8 cellular contexts compared by ENCODE assay signal in the genomic region with DNA sequence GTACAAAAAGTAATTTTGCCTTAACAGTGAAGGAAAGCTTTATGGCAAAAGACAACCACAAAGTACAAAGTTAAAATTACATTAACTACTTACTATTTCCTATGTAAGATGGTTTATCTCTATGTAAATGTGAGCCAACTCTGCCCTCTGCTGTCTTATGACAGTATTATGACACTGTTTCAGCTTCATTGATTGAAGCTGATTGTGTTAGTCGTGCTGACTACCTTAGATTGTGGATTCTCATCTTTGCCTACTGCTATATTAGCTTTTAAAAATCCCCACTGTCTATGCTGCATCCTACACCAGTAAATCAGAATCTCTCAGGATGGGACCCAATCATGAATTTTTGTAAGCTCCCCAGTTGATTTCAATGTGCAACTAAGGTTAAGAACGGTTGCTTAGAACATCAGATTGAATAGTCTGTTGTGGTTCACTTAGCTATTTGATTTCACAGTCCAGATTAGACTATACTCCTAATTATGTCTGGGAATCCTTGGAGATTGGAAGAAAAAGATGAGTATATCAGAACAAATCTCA. TPM values are rescaled to one million over a fixed set of nuclear protein-coding genes. Genes with fewer than 3 reads are reported as not detected.
DNase-seq lines count a peak whose midpoint lies in the region; ATAC-seq and TF ChIP-seq lines count a peak whose summit lies in the region.

No MANE protein-coding gene starts in this region.

- H3K4me2 ChIP-seq in PC-9, result no peak overlapping the region

- H4K20me1 ChIP-seq in PC-9 (ENCODE audit: insufficient read depth), result no peaks in the 10 kb centered on the region

- H3K27me3 ChIP-seq in PC-9 (ENCODE audit: insufficient read depth, low read depth) (no peaks in the 10 kb centered on the region), lung (ENCODE audit: control insufficient read depth, insufficient read depth) (no peaks in the 10 kb centered on the region), ovary (no peaks in the 10 kb centered on the region)

- ATAC-seq in lung (ENCODE audit: insufficient read depth, low FRiP score) (peak; percentile 58), HG03039 (IDR thresholded peaks at IDR 0.05; ENCODE audit: unreplicated experiment) (no peak)

- no peak overlapping the region for H2AFZ ChIP-seq in PC-9

- intact Hi-C loops in PC-9 (cut with micrococcal nuclease; ENCODE audit: unreplicated experiment) (loop anchor here (5.0 to 10.0 kb wide), 7 partner anchors 70 to 545 kb away; a partner anchor contains a TSS), ovary (cut with DNase I) (no loop called here)

- WGBS in lung, 2 donors, result 49 to 50% methylated on average over 2 of the region's 2 CpGs
- 38 to 47% (median 44%) methylated on average over 2 of the region's 2 CpGs for WGBS in ovary, 3 donors

- TF ChIP-seq EP300 in ovary (IDR thresholded peaks at IDR 0.05), result no peak

- H3K9me3 ChIP-seq in PC-9 (ENCODE audit: insufficient read depth, low read depth), result no peaks in the 10 kb centered on the region
- H3K9me3 ChIP-seq in lung (ENCODE audit: control insufficient read depth in 2 of 2, insufficient read depth in 1 of 2, low read length in 1 of 2), result no peaks in the 10 kb centered on the region
- no peaks in the 10 kb centered on the region for H3K9me3 ChIP-seq in ovary

- H3K36me3 ChIP-seq in PC-9 (ENCODE audit: low read depth) (no peaks in the 10 kb centered on the region), lung (ENCODE audit: control insufficient read depth in 2 of 2, insufficient read depth in 2 of 2, low read length in 2 of 2) (no peaks in the 10 kb centered on the region), ovary (no peaks in the 10 kb centered on the region)

- no peaks in the 10 kb centered on the region for H3K4me1 ChIP-seq in PC-9 (replicated peaks; ENCODE audit: insufficient read depth)
- no peaks in the 10 kb centered on the region for H3K4me1 ChIP-seq in lung (ENCODE audit: control insufficient read depth in 2 of 2, insufficient read depth in 2 of 2, low read length in 2 of 2)
- no peaks in the 10 kb centered on the region for H3K4me1 ChIP-seq in ovary (ENCODE audit: insufficient read depth)

- POLR2A ChIA-PET in PC-9 (lab: Charles Lee; ENCODE audit: unreplicated experiment), result no interaction called here

- CTCF ChIA-PET in PC-9 (lab: Charles Lee), result interaction anchor here (0.5 to 4.0 kb wide), 18 partner anchors 8 to 317 kb away, joined by 3 to 65 read pairs (median 4); no protein-coding TSS in a partner anchor

- no peaks in the 10 kb centered on the region for H3K9me2 ChIP-seq in PC-9 (ENCODE audit: insufficient read depth)

- H3K27ac ChIP-seq in PC-9 (no peak overlapping the region), lung (ENCODE audit: low read depth in 1 of 2, low read length in 1 of 2) (no peak overlapping the region), ovary (no peak overlapping the region)

- no peak overlapping the region for H3K4me3 ChIP-seq in PC-9
- H3K4me3 ChIP-seq in choroid plexus epithelial cell (ENCODE audit: low read depth, low read length), result no peak overlapping the region
- no peak overlapping the region for H3K4me3 ChIP-seq in lung
- H3K4me3 ChIP-seq in ovary, result no peak overlapping the region

- no peaks in the 10 kb centered on the region for H3F3A ChIP-seq in PC-9 (ENCODE audit: insufficient read depth, low read depth)

- peak; percentile 29 for DNase-seq in A172 (ENCODE audit: low spot score)
- DNase-seq in DMS79 (lab: John Stamatoyannopoulos, UW), result peak; percentile 61
- DNase-seq in Kasumi-1 (lab: John Stamatoyannopoulos, UW), result peak; percentile 80 to 83
- DNase-seq in PC-9, result peak; percentile 23 to 63
- peak; percentile 89 for DNase-seq in choroid plexus epithelial cell (ENCODE audit: low read depth)
- DNase-seq in lung (ENCODE audit: low spot score), result no peak
- DNase-seq in ovary, result no peak

- TF ChIP-seq CTCF in PC-9 (conservative IDR thresholded peaks at IDR 0.05) (peak; percentile 89), choroid plexus epithelial cell (conservative IDR thresholded peaks at IDR 0.05; ENCODE audit: low read depth, low read length) (peak; percentile 57), lung (IDR thresholded peaks at IDR 0.05; ENCODE audit: control extremely low read depth, extremely low read depth) (peak; percentile 59), ovary (IDR thresholded peaks at IDR 0.05) (no peak)

- no peak for TF ChIP-seq POLR2A in ovary (IDR thresholded peaks at IDR 0.05)

- no TSS peak for BruUV-seq in PC-9 (replicated peaks; lab: Mats Ljungman, UMichigan)

- no peaks in the 10 kb centered on the region for H3K79me2 ChIP-seq in PC-9 (ENCODE audit: low read depth)

RNA-seq across cellular contexts. Expression of a gene that starts 12.2 kb away (rescaled TPM):
- total RNA-seq in A172 (2014; rRNA removed; shearing (Covaris generic)), result 1.9 and 2.0 TPM in 2 replicates
- 0.50 and 1.5 TPM in 2 replicates for total RNA-seq in PC-9 (2021)
- total RNA-seq in lung, result 10 to 100 TPM in 1 of 2 donors, 1 to 10 TPM in 1; 3.0 to 11.5 TPM
- polyA plus RNA-seq in lung, result 1 to 10 TPM; 1.2 TPM
- 1 to 10 TPM in 3 of 7 donors, under 1 TPM in 4; 0.28 to 1.4 (median 0.68) TPM for total RNA-seq in ovary
- polyA plus RNA-seq in ovary, result under 1 TPM; 0.63 to 0.84 TPM

RNA-seq across cellular contexts. Expression of a gene that starts 22.3 kb away (rescaled TPM):
- 31.0 and 32.6 TPM in 2 replicates for total RNA-seq in A172 (2014; rRNA removed; shearing (Covaris generic))
- total RNA-seq in PC-9 (2021), result 88.1 and 91.8 TPM in 2 replicates
- total RNA-seq in lung, result 10 to 100 TPM; 50.0 to 62.6 TPM
- 10 to 100 TPM; 37.2 to 43.8 TPM for polyA plus RNA-seq in lung
- total RNA-seq in ovary, result 100 to 1,000 TPM in 2 of 7 donors, 10 to 100 TPM in 5; 57.8 to 126 (median 70.5) TPM
- polyA plus RNA-seq in ovary, result 10 to 100 TPM; 50.1 to 64.6 TPM

RNA-seq across cellular contexts. Expression of a gene that starts 50.6 kb away (rescaled TPM):
- total RNA-seq in A172 (2014; rRNA removed; shearing (Covaris generic)), result not detected in 2 replicates
- total RNA-seq in PC-9 (2021) (196 and 323 TPM in 2 replicates), lung (1 to 10 TPM in 1 of 2 donors, not detected in 1; 2.9 TPM), ovary (1 to 10 TPM in 1 of 7 donors, under 1 TPM in 1, not detected in 5; 1.00 to 4.8 TPM)
- polyA plus RNA-seq in lung (10 to 100 TPM in 1 of 2 donors, 1 to 10 TPM in 1; 3.4 to 11.3 TPM), ovary (not detected)

Comparison
In these comparisons a context has a peak if more than half of its experiments do, and no peak if none do; other contexts are left out.
1. DNase-seq: peak in A172 (single experiment), DMS79 (single experiment), Kasumi-1 (2 of 2), PC-9 (2 of 2) and choroid plexus epithelial cell (single experiment); none in lung (single experiment) and ovary (0 of 5).
2. CTCF ChIP-seq: peak in PC-9 (single experiment), choroid plexus epithelial cell (single experiment) and lung (single experiment); none in ovary (0 of 3).
3. RNA of a gene that starts 50.6 kb away (total RNA-seq): 196 to 323 TPM in PC-9; 2.9 TPM in lung, not detected in A172 and 1.00 to 4.8 TPM in ovary; every median in the first group is over 10 times any median in the second.